In genomic region chr10:78945838-78946237, GRCh38 we compare ENCODE assay signal across 17 cellular contexts.
DNase-seq lines count a peak whose midpoint lies in the region; ATAC-seq and TF ChIP-seq lines count a peak whose summit lies in the region.
"Had no signal": no experiment of that assay in that cellular context is flagged by ENCODE, and none has a peak within 500 bp of the region (broad histone marks: within the 10 kb centered on the region; RNA-seq: fewer than 3 reads in every experiment).

No MANE protein-coding gene starts in this region.

- no peak for TF ChIP-seq POLR2A in uterus (IDR thresholded peaks at IDR 0.05)

- H3F3A ChIP-seq in SK-N-SH (replicated peaks; ENCODE audit: insufficient read depth), result peaks cover 9% of the 10 kb centered on the region

- H2AK5ac ChIP-seq in mesenchymal stem cell (ENCODE audit: low read length, severe bottlenecking), result peak overlapping the region; percentile 24

- H3K4me1 ChIP-seq in SK-N-SH (ENCODE audit: control insufficient read depth in 1 of 2, insufficient read depth in 2 of 2, low read depth in 1 of 2, low read length in 1 of 2) (peaks cover 16 to 39% of the 10 kb centered on the region in 2 experiments; a peak in 3 of 4 replicates), mesenchymal stem cell (ENCODE audit: control insufficient read depth, insufficient read depth, low read depth, low read length) (peaks cover 36% of the 10 kb centered on the region), uterus (peaks cover 0 to 12% of the 10 kb centered on the region in 2 donors)
- H3K4me1 ChIP-seq: Caco-2 had no signal

- H3K9me2 ChIP-seq in SK-N-SH, result no peaks in the 10 kb centered on the region

- peak overlapping the region; percentile 86 for H2BK120ac ChIP-seq in mesenchymal stem cell (ENCODE audit: low read depth, low read length)

- peak overlapping the region in 1 of 2 experiments; percentile 23 for H3K23ac ChIP-seq in mesenchymal stem cell (ENCODE audit: low read length in 2 of 2)

- no peaks in the 10 kb centered on the region for H3K36me3 ChIP-seq in SK-N-SH (replicated peaks in 1 of 2; ENCODE audit: control insufficient read depth in 1 of 2, insufficient read depth in 2 of 2, low read length in 1 of 2)
- no peaks in the 10 kb centered on the region for H3K36me3 ChIP-seq in mesenchymal stem cell (ENCODE audit: control insufficient read depth in 1 of 2, insufficient read depth in 2 of 2, low read depth in 1 of 2, low read length in 2 of 2)
- H3K36me3 ChIP-seq in uterus, result no peaks in the 10 kb centered on the region

- H3K14ac ChIP-seq in mesenchymal stem cell (ENCODE audit: low read length in 2 of 2), result peak overlapping the region in 1 of 2 experiments; percentile 90

- no peak overlapping the region for H3K4me3 ChIP-seq in SK-N-SH (ENCODE audit: low read depth in 2 of 2, low read length in 1 of 2)
- peak overlapping the region in 1 of 2 experiments; percentile 11 for H3K4me3 ChIP-seq in mesenchymal stem cell (ENCODE audit: insufficient read depth in 1 of 2, low read depth in 1 of 2, low read length in 2 of 2)
- no peak overlapping the region for H3K4me3 ChIP-seq in uterus

- no peaks in the 10 kb centered on the region for H3K27me3 ChIP-seq in SK-N-SH (ENCODE audit: insufficient read depth)
- peaks cover 0 to 11% of the 10 kb centered on the region in 2 experiments for H3K27me3 ChIP-seq in mesenchymal stem cell (ENCODE audit: control insufficient read depth in 1 of 2, insufficient read depth in 1 of 2, low read length in 2 of 2)
- no peaks in the 10 kb centered on the region for H3K27me3 ChIP-seq in uterus

- peak overlapping the region; percentile 86 to 88 for H3K18ac ChIP-seq in mesenchymal stem cell (ENCODE audit: low read depth in 1 of 2, low read length in 2 of 2)

- H2BK5ac ChIP-seq in mesenchymal stem cell (ENCODE audit: low read depth, low read length, poor library complexity, severe bottlenecking), result peak overlapping the region; percentile 59

- peak overlapping the region; percentile 95 for H4K91ac ChIP-seq in mesenchymal stem cell (ENCODE audit: low read length)

- no peaks in the 10 kb centered on the region for H3K79me2 ChIP-seq in SK-N-SH (ENCODE audit: insufficient read depth)

- H3K79me1 ChIP-seq in mesenchymal stem cell (replicated peaks; ENCODE audit: low read length, poor library complexity, severe bottlenecking), result no peaks in the 10 kb centered on the region

- H2AFZ ChIP-seq in SK-N-SH (ENCODE audit: low read depth) (no peak overlapping the region), mesenchymal stem cell (ENCODE audit: low read depth, low read length) (peak overlapping the region; percentile 54)

- H4K20me1 ChIP-seq in SK-N-SH (ENCODE audit: insufficient read depth), result no peaks in the 10 kb centered on the region

- 86% methylated on average over 2 of the region's 4 CpGs for WGBS in SK-N-SH (ENCODE audit: low lambda C conversion rate)
- 80% methylated on average over 4 of the region's 4 CpGs for WGBS in mesenchymal stem cell

- H3K9me3 ChIP-seq in SK-N-SH (no peaks in the 10 kb centered on the region), mesenchymal stem cell (ENCODE audit: control insufficient read depth, low read length) (peaks cover 10% of the 10 kb centered on the region), uterus (no peaks in the 10 kb centered on the region)

- peak overlapping the region; percentile 69 to 99 for H2BK12ac ChIP-seq in mesenchymal stem cell (ENCODE audit: low read length in 2 of 2)

- no peak for TF ChIP-seq EP300 in SK-N-SH (IDR thresholded peaks at IDR 0.05; ENCODE audit: borderline replicate concordance in 1 of 2, low read depth in 1 of 2, low read length in 1 of 2)

- peak overlapping the region; percentile 58 to 81 for H3K4ac ChIP-seq in mesenchymal stem cell (ENCODE audit: low read depth in 1 of 2, low read length in 2 of 2)

- CTCF ChIA-PET in SK-N-SH (lab: Yijun Ruan, JAX), result interaction anchor here (1.0 kb wide), 1 partner anchor 29 kb away, joined by 3 read pairs; no protein-coding TSS in a partner anchor

- H3K9ac ChIP-seq in SK-N-SH (no peak overlapping the region), mesenchymal stem cell (ENCODE audit: low read length) (peak overlapping the region; percentile 46)

- ATAC-seq in SK-N-SH treated with all-trans-retinoic acid at 6 μM for 48 hours (no peak), sciatic nerve (peak; percentile 14), HG03139 (IDR thresholded peaks at IDR 0.05; ENCODE audit: unreplicated experiment) (no peak), GM18868 (IDR thresholded peaks at IDR 0.05; ENCODE audit: unreplicated experiment) (no peak)
- ATAC-seq: PC-3 had no signal

- peak overlapping the region; percentile 79 for H4K8ac ChIP-seq in mesenchymal stem cell (ENCODE audit: low read length)

- H3K4me2 ChIP-seq in SK-N-SH (0 out of 2 replicates have a peak overlapping the region, but pooled peaks have one; percentile 43), mesenchymal stem cell (ENCODE audit: low read length, poor library complexity, severe bottlenecking) (no peak overlapping the region)

- H3K27ac ChIP-seq in SK-N-SH (ENCODE audit: low read depth in 2 of 2, low read length in 1 of 2) (peak overlapping the region in 1 of 2 experiments; percentile 86; a peak in 1 of 4 replicates), mesenchymal stem cell (ENCODE audit: low read length, poor library complexity, severe bottlenecking) (no peak overlapping the region), uterus (peak overlapping the region; percentile 73 to 76)

- TF ChIP-seq CTCF in SK-N-SH (IDR thresholded peaks at IDR 0.05) (no peak), uterus (IDR thresholded peaks at IDR 0.05) (no peak)

- POLR2A ChIA-PET in SK-N-SH (lab: Yijun Ruan, JAX), result interaction anchor here (1.3 kb wide), 1 partner anchor 18 kb away, joined by 3 read pairs; no protein-coding TSS in a partner anchor

- peak overlapping the region; percentile 60 for H2BK15ac ChIP-seq in mesenchymal stem cell (ENCODE audit: low read depth, poor library complexity, severe bottlenecking)

- intact Hi-C loops in sciatic nerve (cut with DNase I) (no loop called here), uterus (cut with DNase I; ENCODE audit: low total_unique reads) (no loop called here)

- DNase-seq in SK-N-SH (no peak), mesenchymal stem cell (no peak), sciatic nerve (ENCODE audit: low spot score) (no peak), uterus (no peak), superior temporal gyrus (ENCODE audit: extremely low spot score) (no peak)
- DNase-seq: Caco-2, DMS153, GDM1, NCI-H1417, NCI-H187, NCI-H345, NCI-H524 treated with DMSO at 0.1 percent for 48 hours, PC-3, RPMI8226 had no signal

- no peak for TF ChIP-seq RAD21 in SK-N-SH (IDR thresholded peaks at IDR 0.05; ENCODE audit: low read length)

TF ChIP-seq in SK-N-SH, 30 proteins besides CTCF, POLR2A, EP300 and RAD21 (continues in another document):
- TF ChIP-seq RXRA (IDR thresholded peaks at IDR 0.05; ENCODE audit: borderline replicate concordance, low read depth) (no peak), TCF12 (IDR thresholded peaks at IDR 0.05) (no peak), RFX5 (IDR thresholded peaks at IDR 0.05; ENCODE audit: low read length) (no peak), JUND (IDR thresholded peaks at IDR 0.05) (no peak), MAX (IDR thresholded peaks at IDR 0.05; ENCODE audit: low read depth) (no peak), FOXM1 (IDR thresholded peaks at IDR 0.05; ENCODE audit: low read depth) (no peak)

TF ChIP-seq in SK-N-SH treated with all-trans-retinoic acid at 6 μM for 48 hours, 23 proteins besides CTCF, POLR2A, EP300 and RAD21 (continues in another document):
- TF ChIP-seq TSHZ2 (CRISPR knock-in tag; IDR thresholded peaks at IDR 0.05) (no peak), GLIS3 (CRISPR knock-in tag; IDR thresholded peaks at IDR 0.05) (no peak), RARB (CRISPR knock-in tag; IDR thresholded peaks at IDR 0.05) (no peak), ESRRG (CRISPR knock-in tag; IDR thresholded peaks at IDR 0.05) (no peak), TOX (CRISPR knock-in tag; IDR thresholded peaks at IDR 0.05; ENCODE audit: borderline replicate concordance) (no peak)
- TF ChIP-seq, protein P1, sequence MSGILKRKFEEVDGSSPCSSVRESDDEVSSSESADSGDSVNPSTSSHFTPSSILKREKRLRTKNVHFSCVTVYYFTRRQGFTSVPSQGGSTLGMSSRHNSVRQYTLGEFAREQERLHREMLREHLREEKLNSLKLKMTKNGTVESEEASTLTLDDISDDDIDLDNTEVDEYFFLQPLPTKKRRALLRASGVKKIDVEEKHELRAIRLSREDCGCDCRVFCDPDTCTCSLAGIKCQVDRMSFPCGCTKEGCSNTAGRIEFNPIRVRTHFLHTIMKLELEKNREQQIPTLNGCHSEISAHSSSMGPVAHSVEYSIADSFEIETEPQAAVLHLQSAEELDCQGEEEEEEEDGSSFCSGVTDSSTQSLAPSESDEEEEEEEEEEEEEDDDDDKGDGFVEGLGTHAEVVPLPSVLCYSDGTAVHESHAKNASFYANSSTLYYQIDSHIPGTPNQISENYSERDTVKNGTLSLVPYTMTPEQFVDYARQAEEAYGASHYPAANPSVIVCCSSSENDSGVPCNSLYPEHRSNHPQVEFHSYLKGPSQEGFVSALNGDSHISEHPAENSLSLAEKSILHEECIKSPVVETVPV (CRISPR knock-in tag; IDR thresholded peaks at IDR 0.05), result no peak
